In the genomic region with DNA sequence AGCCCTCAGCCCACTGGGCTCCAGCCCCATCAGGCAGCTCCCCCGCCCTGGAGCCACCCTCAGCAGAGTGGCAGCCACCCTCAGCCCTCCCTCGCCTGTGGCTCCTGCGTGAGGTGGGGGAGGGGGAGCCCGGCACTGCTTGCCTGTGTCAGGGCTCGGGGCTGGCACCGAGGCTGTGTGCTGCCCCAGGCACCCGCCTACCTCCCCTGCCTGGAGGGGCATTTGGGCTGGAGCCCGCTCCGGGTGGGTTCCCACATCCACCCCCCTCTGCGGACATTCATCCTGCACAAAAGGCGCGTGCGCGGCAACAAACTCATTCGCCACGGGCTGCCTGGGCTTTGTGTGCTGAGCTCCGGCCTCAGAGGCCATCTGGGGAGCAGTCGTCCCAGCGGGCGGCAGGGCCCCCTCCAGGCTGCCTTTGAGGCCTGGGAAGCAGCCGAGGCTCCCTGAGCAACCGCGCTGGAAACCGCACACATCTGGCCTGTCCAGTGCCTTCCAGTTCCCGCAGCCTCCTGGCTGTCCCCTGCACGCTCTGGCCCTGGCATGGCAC, we compare ENCODE assay signal across 10 cellular contexts. TPM values are rescaled to one million over a fixed set of nuclear protein-coding genes. Genes with fewer than 3 reads are reported as not detected.
DNase-seq lines count a peak whose midpoint lies in the region; ATAC-seq and TF ChIP-seq lines count a peak whose summit lies in the region.
"Had no signal": no experiment of that assay in that cellular context is flagged by ENCODE, and none has a peak within 500 bp of the region (broad histone marks: within the 10 kb centered on the region; RNA-seq: fewer than 3 reads in every experiment).

No MANE protein-coding gene starts in this region.

- H3K4me3 ChIP-seq in SK-N-MC (no peak overlapping the region), foreskin fibroblast (ENCODE audit: low read depth in 1 of 2, low read length in 2 of 2) (no peak overlapping the region), tibial nerve (no peak overlapping the region)
- H3K4me3 ChIP-seq in effector memory CD4-positive, alpha-beta T cell (ENCODE audit: insufficient read depth, low read depth, low read length, poor library complexity, severe bottlenecking) = no peak overlapping the region

- 16 to 23% methylated on average over 9 of the region's 26 CpGs for WGBS in tibial nerve, 2 donors

- ATAC-seq in HG03025 (IDR thresholded peaks at IDR 0.05; ENCODE audit: low FRiP score, unreplicated experiment) (no peak), HG03521 (IDR thresholded peaks at IDR 0.05; ENCODE audit: unreplicated experiment) (no peak)

- no peak for TF ChIP-seq POLR2A in tibial nerve (IDR thresholded peaks at IDR 0.05)

- 0 out of 2 replicates have a peak overlapping the region, but pooled peaks have one; percentile 9 for H3K27ac ChIP-seq in SK-N-MC
- H3K27ac ChIP-seq in tibial nerve = peak overlapping the region in 3 of 4 donors; percentile 17 to 98 (median 98)
- no peak overlapping the region for H3K27ac ChIP-seq in effector memory CD4-positive, alpha-beta T cell (ENCODE audit: insufficient read depth, low read length, poor library complexity, severe bottlenecking)
- H3K27ac ChIP-seq: neutrophil had no signal

- peak; percentile 48 for DNase-seq in stimulated activated CD4-positive, alpha-beta T cell treated with anti-CD3 and anti-CD28 coated beads, Interleukin-4, amount 100 ng/mL, for 1 hour
- DNase-seq in stimulated activated CD4-positive, alpha-beta T cell treated with anti-CD3 and anti-CD28 coated beads, Interleukin-2, amount 100 ng/mL, for 48 hours = no peak
- DNase-seq in SK-N-MC (ENCODE audit: low read depth, low spot score) (no peak), foreskin fibroblast (peak; percentile 46 to 80), tibial nerve (ENCODE audit: low spot score in 2 of 2) (no peak)
- no peak for DNase-seq in effector memory CD4-positive, alpha-beta T cell
- DNase-seq: NCI-H446 had no signal

- no peak for TF ChIP-seq EP300 in tibial nerve (IDR thresholded peaks at IDR 0.05)

- H3K9ac ChIP-seq in SK-N-MC (ENCODE audit: insufficient read length) = no peak overlapping the region

- H3K4me1 ChIP-seq in tibial nerve = peaks cover 0 to 64% (median 43%) of the 10 kb centered on the region in 4 donors
- peaks cover 39% of the 10 kb centered on the region for H3K4me1 ChIP-seq in effector memory CD4-positive, alpha-beta T cell (ENCODE audit: control insufficient read depth, insufficient read depth, low read length, poor library complexity, severe bottlenecking)

- no peaks in the 10 kb centered on the region for H3K9me3 ChIP-seq in SK-N-MC (ENCODE audit: low read depth, low read length)
- no peaks in the 10 kb centered on the region for H3K9me3 ChIP-seq in tibial nerve
- no peaks in the 10 kb centered on the region for H3K9me3 ChIP-seq in effector memory CD4-positive, alpha-beta T cell (ENCODE audit: control insufficient read depth, low read length)
- H3K9me3 ChIP-seq: neutrophil had no signal

- TF ChIP-seq CTCF in foreskin fibroblast (IDR thresholded peaks at IDR 0.05; ENCODE audit: low read depth, low read length) = no peak
- no peak for TF ChIP-seq CTCF in tibial nerve (IDR thresholded peaks at IDR 0.05)

- no peaks in the 10 kb centered on the region for H3K36me3 ChIP-seq in SK-N-MC (ENCODE audit: insufficient read depth, low read length)
- no peaks in the 10 kb centered on the region for H3K36me3 ChIP-seq in tibial nerve
- H3K36me3 ChIP-seq in effector memory CD4-positive, alpha-beta T cell (ENCODE audit: control insufficient read depth, insufficient read depth, low read length) = no peaks in the 10 kb centered on the region
- H3K36me3 ChIP-seq: neutrophil had no signal

- peaks cover 0 to 24% of the 10 kb centered on the region in 2 donors for H3K27me3 ChIP-seq in tibial nerve
- H3K27me3 ChIP-seq in effector memory CD4-positive, alpha-beta T cell (replicated peaks; ENCODE audit: control insufficient read depth, insufficient read depth, low read length, poor library complexity, severe bottlenecking) = no peaks in the 10 kb centered on the region

RNA-seq across cellular contexts. Expression of a gene that starts 12.6 kb away (rescaled TPM):
- total RNA-seq in tibial nerve = 100 to 1,000 TPM in 1 of 4 donors, 10 to 100 TPM in 3; 64.9 to 105 (median 91.1) TPM

RNA-seq across cellular contexts. Expression of a gene that starts 13.6 kb away (rescaled TPM):
- under 1 TPM in 1 of 4 donors, not detected in 3; 0.87 TPM for total RNA-seq in tibial nerve

RNA-seq across cellular contexts. Expression of a gene that starts 17.2 kb away (rescaled TPM):
- total RNA-seq in tibial nerve = 10 to 100 TPM; 14.2 to 50.0 (median 38.1) TPM

RNA-seq across cellular contexts. Expression of a gene that starts 43.0 kb away (rescaled TPM):
- 10 to 100 TPM; 14.4 to 18.0 (median 16.9) TPM for total RNA-seq in tibial nerve

Comparison
In these comparisons a context has a peak if more than half of its experiments do, and no peak if none do; other contexts are left out.
1. DNase-seq: peak in stimulated activated CD4-positive, alpha-beta T cell treated with anti-CD3 and anti-CD28 coated beads, Interleukin-4, amount 100 ng/mL, for 1 hour (single experiment) and foreskin fibroblast (2 of 2); none in stimulated activated CD4-positive, alpha-beta T cell treated with anti-CD3 and anti-CD28 coated beads, Interleukin-2, amount 100 ng/mL, for 48 hours (0 of 2), SK-N-MC (single experiment), tibial nerve (0 of 2) and effector memory CD4-positive, alpha-beta T cell (0 of 3).